Comparison of ENCODE assay signal across 8 cellular contexts in the genomic region with DNA sequence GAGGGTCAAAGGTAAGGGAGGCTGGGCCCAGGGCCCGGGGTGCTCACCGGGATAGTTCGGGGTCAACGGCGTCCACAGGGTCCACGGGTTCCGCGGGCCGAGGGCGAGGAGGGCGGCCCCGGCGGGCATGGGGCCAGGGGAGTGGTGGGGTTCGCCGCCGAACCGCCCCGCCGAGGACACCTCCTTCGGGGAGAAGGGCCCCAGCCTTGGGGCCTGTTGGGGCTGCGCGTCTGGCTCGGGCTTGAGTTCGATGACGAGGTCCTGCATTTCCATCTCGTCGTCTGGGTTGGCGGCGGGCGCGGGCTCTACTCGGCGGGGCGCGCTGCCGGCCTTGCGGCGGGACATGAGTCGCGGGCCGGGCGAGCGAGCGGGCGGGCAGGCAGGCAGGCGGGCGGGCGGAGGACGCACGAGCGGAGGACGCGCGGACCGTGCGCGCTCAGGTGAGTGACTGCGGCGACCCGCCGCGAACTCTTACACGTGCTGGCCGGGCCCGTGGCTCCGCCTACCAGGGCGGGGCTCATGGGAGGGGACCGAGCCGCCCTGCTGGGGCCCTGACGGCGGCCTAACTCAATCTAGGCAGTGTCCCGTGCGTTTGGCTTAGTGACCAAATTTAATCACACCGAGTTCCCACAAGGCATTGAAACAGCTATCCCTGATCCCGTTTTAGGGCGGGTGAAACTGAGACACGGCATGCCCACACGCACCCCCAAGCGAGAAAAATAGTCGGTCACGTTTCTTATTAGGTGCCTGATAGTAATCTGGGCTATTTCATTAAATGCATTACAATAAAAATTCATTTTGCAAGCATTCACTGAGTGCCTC. TPM values are rescaled to one million over a fixed set of nuclear protein-coding genes. Genes with fewer than 3 reads are reported as not detected.
DNase-seq lines count a peak whose midpoint lies in the region; ATAC-seq and TF ChIP-seq lines count a peak whose summit lies in the region.

Gene ZNF296 (minus strand): TSS at position 450 of the 822 bp plus-strand sequence. CDS start 105 bp downstream, at position 345.

- H3K9me3 Mint-ChIP-seq in osteocyte (ENCODE audit: unreplicated experiment), result no peaks in the 10 kb centered on the region

- H3K4me3 ChIP-seq in BJ (ENCODE audit: low read depth, low read length) (peak within 1 kb of the TSS; percentile 50), Panc1 (ENCODE audit: low read depth in 2 of 2, low read length in 2 of 2) (peak within 1 kb of the TSS; percentile 66 to 67), tibial nerve (peak within 1 kb of the TSS; percentile 33 to 67 (median 52))

- H3K4me1 ChIP-seq in Panc1 (ENCODE audit: control insufficient read depth, insufficient read depth, low read length), result peaks cover 18% of the 10 kb centered on the region
- H3K4me1 ChIP-seq in foreskin keratinocyte, result no peaks in the 10 kb centered on the region
- peaks cover 0 to 52% (median 25%) of the 10 kb centered on the region in 4 donors for H3K4me1 ChIP-seq in tibial nerve

- H3K27me3 ChIP-seq in BJ (ENCODE audit: control insufficient read depth, insufficient read depth, low read length), result no peaks in the 10 kb centered on the region
- no peaks in the 10 kb centered on the region for H3K27me3 ChIP-seq in Panc1 (ENCODE audit: control insufficient read depth, insufficient read depth, low read length)
- no peaks in the 10 kb centered on the region for H3K27me3 ChIP-seq in foreskin keratinocyte
- peaks cover 0 to 3% of the 10 kb centered on the region in 2 donors for H3K27me3 ChIP-seq in tibial nerve

- TF ChIP-seq POLR2A in tibial nerve (IDR thresholded peaks at IDR 0.05), result peak in 1 of 2 donors; percentile 30

- H3K27ac Mint-ChIP-seq in osteocyte (ENCODE audit: unreplicated experiment), result peak within 1 kb of the TSS; percentile 10

- TF ChIP-seq EP300 in tibial nerve (IDR thresholded peaks at IDR 0.05), result no peak

- H3K27ac ChIP-seq in Panc1 (ENCODE audit: low read length) (peak within 1 kb of the TSS; percentile 82), foreskin keratinocyte (peak within 1 kb of the TSS; percentile 54), tibial nerve (peak within 1 kb of the TSS in 3 of 4 donors; percentile 49 to 76 (median 53))

- POLR2A ChIA-PET in BJ (lab: Charles Lee), result no interaction called here
- POLR2A ChIA-PET in Panc1 (lab: Charles Lee), result no interaction called here

- H3K27me3 Mint-ChIP-seq in osteocyte (ENCODE audit: unreplicated experiment), result no peaks in the 10 kb centered on the region

- no peaks in the 10 kb centered on the region for H3K9me3 ChIP-seq in Panc1 (ENCODE audit: control insufficient read depth, insufficient read depth, low read depth, low read length)
- H3K9me3 ChIP-seq in tibial nerve, result no peaks in the 10 kb centered on the region

- peaks cover 28% of the 10 kb centered on the region for H3K4me1 Mint-ChIP-seq in osteocyte (ENCODE audit: unreplicated experiment)

- 4 to 5% methylated on average over 44 to 81 of the region's 81 CpGs for WGBS in tibial nerve, 2 donors

- H3K36me3 Mint-ChIP-seq in osteocyte (ENCODE audit: unreplicated experiment), result no peaks in the 10 kb centered on the region

- H3K4me3 Mint-ChIP-seq in osteocyte (ENCODE audit: unreplicated experiment), result peak within 1 kb of the TSS; percentile 66

- no TSS peak for BruUV-seq in Panc1 (replicated peaks; lab: Mats Ljungman, UMichigan)

- peaks cover 4% of the 10 kb centered on the region; the same call in 1 of the 2 replicates for H3K36me3 ChIP-seq in BJ (ENCODE audit: control insufficient read depth, insufficient read depth, low read length)
- H3K36me3 ChIP-seq in Panc1 (ENCODE audit: control insufficient read depth, insufficient read depth, low read length), result peaks cover 4% of the 10 kb centered on the region; the same call in 1 of the 2 replicates
- H3K36me3 ChIP-seq in tibial nerve, result peaks cover 0 to 13% (median 5%) of the 10 kb centered on the region in 3 donors

- in situ Hi-C loops in Panc1 (cut with HindIII; ENCODE audit: low pct_unique_long_range_greater_than_20kb, low sequenced_read_pairs), result no loop called here

- CTCF ChIA-PET in BJ (lab: Yijun Ruan, JAX) (interaction anchor here (1.8 kb wide), 1 partner anchor 17 kb away, joined by 4 read pairs; no protein-coding TSS in a partner anchor), Panc1 (lab: Charles Lee) (no interaction called here)

- no peak for DNase-seq in BJ (ENCODE audit: low read depth)
- DNase-seq in Panc1 (ENCODE audit: low read depth, low spot score), result no peak
- peak; percentile 57 to 66 for DNase-seq in activated T-helper 1 cell treated with anti-CD3 and anti-CD28 coated beads, Interleukin-2, amount 50 U/mL, for 16 hours (ENCODE audit: low read depth in 1 of 2, low spot score in 1 of 2)
- DNase-seq in foreskin keratinocyte, result peak in 1 of 2 donors; percentile 54
- DNase-seq in osteocyte (ENCODE audit: extremely low spot score, unreplicated experiment), result no peak
- DNase-seq in tibial nerve (ENCODE audit: low spot score in 2 of 2), result peak; percentile 30 to 41

- ATAC-seq in GM19043 (IDR thresholded peaks at IDR 0.05; ENCODE audit: low read depth, unreplicated experiment) (peak; percentile 37), HG03520 (IDR thresholded peaks at IDR 0.05; ENCODE audit: unreplicated experiment) (peak; percentile 36), Panc1 (peak; percentile 84), foreskin keratinocyte (peak; percentile 68)

- intact Hi-C loops in Panc1 (cut with micrococcal nuclease; ENCODE audit: unreplicated experiment), result no loop called here

- TF ChIP-seq CTCF in BJ (IDR thresholded peaks at IDR 0.05; ENCODE audit: insufficient read depth, low read depth, low read length) (no peak), Panc1 (IDR thresholded peaks at IDR 0.05) (no peak), foreskin keratinocyte (conservative IDR thresholded peaks at IDR 0.05) (no peak), osteocyte (IDR thresholded peaks at IDR 0.05) (no peak), tibial nerve (IDR thresholded peaks at IDR 0.05) (no peak)

RNA-seq across cellular contexts. Expression of gene ZNF296, which starts in this region (rescaled TPM):
- polyA plus RNA-seq in BJ (2011; rRNA removed), result 0.09 TPM in 1 of 2 replicates, not detected in the other
- polyA minus RNA-seq in BJ (2011; rRNA and poly(A)+ RNA removed), result 0.14 TPM in 1 of 2 replicates, not detected in the other
- 6.7 TPM for total RNA-seq in Panc1 (2021; ENCODE audit: unreplicated experiment)
- polyA plus RNA-seq in Panc1 (2012; ENCODE audit: insufficient read length), result 8.6 TPM
- 2.5 TPM in 2 replicates for total RNA-seq in foreskin keratinocyte
- polyA plus RNA-seq in foreskin keratinocyte, result 5.5 and 5.8 TPM in 2 replicates
- total RNA-seq in osteocyte, result 0.68 and 0.70 TPM in 2 replicates
- 1 to 10 TPM in 3 of 4 donors, not detected in 1; 2.1 to 4.2 (median 2.1) TPM for total RNA-seq in tibial nerve

Comparison
In these comparisons a context has a peak if more than half of its experiments do, and no peak if none do; other contexts are left out.
1. DNase-seq: peak in activated T-helper 1 cell treated with anti-CD3 and anti-CD28 coated beads, Interleukin-2, amount 50 U/mL, for 16 hours (2 of 2) and tibial nerve (2 of 2); none in BJ (single experiment), Panc1 (single experiment) and osteocyte (single experiment).
2. Peak in every context shown above with its lines, with median percentiles within 50 percentile points of each other: H3K4me3 ChIP-seq, ATAC-seq and H3K27ac ChIP-seq.